In the genomic region with DNA sequence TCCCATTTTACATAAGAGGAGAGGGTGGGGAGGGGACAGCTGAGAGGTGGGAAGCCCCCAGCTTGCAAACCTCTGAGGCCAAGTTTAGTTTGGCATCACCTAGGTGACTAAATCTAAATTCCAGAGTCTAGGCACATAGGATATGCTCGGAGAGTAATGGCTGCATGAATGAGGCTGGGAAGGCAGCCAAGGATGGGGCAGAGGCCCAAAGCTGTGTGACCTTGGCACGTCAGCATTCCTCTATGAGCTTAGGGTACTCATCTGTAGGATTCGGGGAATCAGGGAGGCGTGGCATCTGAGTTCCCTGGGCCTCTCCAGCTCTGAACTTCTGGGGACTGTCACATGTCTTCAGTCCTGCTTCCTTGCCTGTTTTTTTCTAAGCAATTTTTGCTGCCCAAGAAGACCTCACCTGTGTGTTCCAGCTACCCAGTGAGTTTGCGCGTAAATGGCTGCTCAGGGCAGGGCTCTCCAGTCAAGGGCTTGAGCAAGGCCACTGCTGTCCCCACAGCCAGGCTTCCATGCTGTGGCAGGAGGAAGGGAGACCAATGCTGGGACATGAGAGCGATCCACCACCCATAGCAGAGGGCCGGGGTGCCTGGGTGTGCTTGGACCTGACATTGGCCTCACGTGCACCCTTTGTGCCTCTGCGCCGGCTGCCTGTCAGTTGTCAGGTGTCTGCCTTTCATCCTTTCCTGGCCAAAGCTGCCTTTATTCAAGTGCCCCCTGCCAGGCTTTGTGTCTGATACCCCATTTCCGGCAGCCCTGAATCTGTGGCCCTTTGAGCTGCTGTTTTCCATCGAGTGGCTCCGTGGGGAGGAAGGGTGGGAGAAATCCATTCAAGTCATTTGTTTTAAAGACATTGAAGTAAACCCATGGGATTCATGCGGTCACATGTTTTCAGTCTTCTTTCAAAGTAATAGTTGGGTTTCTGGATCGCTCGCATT, we compare ENCODE assay signal across 11 cellular contexts. TPM values are rescaled to one million over a fixed set of nuclear protein-coding genes. Genes with fewer than 3 reads are reported as not detected.
DNase-seq lines count a peak whose midpoint lies in the region; ATAC-seq and TF ChIP-seq lines count a peak whose summit lies in the region.
"Had no signal": no experiment of that assay in that cellular context is flagged by ENCODE, and none has a peak within 500 bp of the region (broad histone marks: within the 10 kb centered on the region; RNA-seq: fewer than 3 reads in every experiment).

No MANE protein-coding gene starts in this region.

- H3K27me3 ChIP-seq in Panc1 (ENCODE audit: control insufficient read depth, insufficient read depth, low read length) (no peaks in the 10 kb centered on the region), iPS-20b (ENCODE audit: insufficient read depth, low read length) (no peaks in the 10 kb centered on the region), subcutaneous abdominal adipose tissue (ENCODE audit: control insufficient read depth in 5 of 5, insufficient read depth in 4 of 5, low read length in 5 of 5) (peaks cover 0 to 14% (median 0%) of the 10 kb centered on the region in 5 donors)

- H3K9ac ChIP-seq in iPS-20b (ENCODE audit: low read depth, low read length) (peak overlapping the region; percentile 7; the same call in 1 of the 2 replicates), subcutaneous abdominal adipose tissue (ENCODE audit: low read length in 5 of 5) (peak overlapping the region in 1 of 5 donors; percentile 5)

- CTCF ChIA-PET in Panc1 (lab: Charles Lee): interaction anchor here (0.9 to 1.5 kb wide), 4 partner anchors 10 to 53 kb away, joined by 3 to 5 read pairs (median 4); no protein-coding TSS in a partner anchor

- peak; percentile 27 for DNase-seq in HK-2 (ENCODE audit: unreplicated experiment)
- no peak for DNase-seq in Panc1 (ENCODE audit: low read depth, low spot score)
- no peak for DNase-seq in activated CD8-positive, alpha-beta memory T cell treated with anti-CD3 and anti-CD28 coated beads for 24 hours
- no peak for DNase-seq in NCI-H1105 treated with DMSO at 0.1 percent for 48 hours (lab: John Stamatoyannopoulos, UW)
- DNase-seq in NCI-H510A (lab: John Stamatoyannopoulos, UW): no peak
- DNase-seq in NCI-H526 treated with DMSO at 0.1 percent for 48 hours (lab: John Stamatoyannopoulos, UW): no peak
- DNase-seq: activated CD4-positive, alpha-beta T cell treated with anti-CD3 and anti-CD28 coated beads, Interleukin-2, amount 10 ng/mL, durations not matched to agents 24 days and 14 days; GDM1; SHP77 treated with DMSO at 0.1 percent for 48 hours had no signal

- H3K36me3 ChIP-seq in Panc1 (ENCODE audit: control insufficient read depth, insufficient read depth, low read length) (no peaks in the 10 kb centered on the region), iPS-20b (ENCODE audit: insufficient read depth, low read depth, low read length) (no peaks in the 10 kb centered on the region), subcutaneous abdominal adipose tissue (ENCODE audit: control insufficient read depth in 5 of 5, insufficient read depth in 5 of 5, low read length in 5 of 5) (no peaks in the 10 kb centered on the region)

- TF ChIP-seq CTCF in Panc1 (IDR thresholded peaks at IDR 0.05): no peak

- no peak overlapping the region for H3K4me3 ChIP-seq in Panc1 (ENCODE audit: low read depth in 2 of 2, low read length in 2 of 2)
- H3K4me3 ChIP-seq in iPS-20b (ENCODE audit: low read length): no peak overlapping the region
- no peak overlapping the region for H3K4me3 ChIP-seq in subcutaneous abdominal adipose tissue (ENCODE audit: low read depth in 1 of 5, low read length in 5 of 5)

- 0 out of 2 replicates have a peak overlapping the region, but pooled peaks have one; percentile 7 for H3K27ac ChIP-seq in Panc1 (ENCODE audit: low read length)
- H3K27ac ChIP-seq in iPS-20b (ENCODE audit: low read length): no peak overlapping the region
- H3K27ac ChIP-seq in subcutaneous abdominal adipose tissue (ENCODE audit: low read depth, low read length): peak overlapping the region; percentile 84

- intact Hi-C loops in Panc1 (cut with micrococcal nuclease; ENCODE audit: unreplicated experiment): no loop called here

- H3K4me1 ChIP-seq in Panc1 (ENCODE audit: control insufficient read depth, insufficient read depth, low read length) (peaks cover 52% of the 10 kb centered on the region), iPS-20b (ENCODE audit: insufficient read depth, low read length) (peaks cover 23% of the 10 kb centered on the region; the same call in 1 of the 2 replicates), subcutaneous abdominal adipose tissue (ENCODE audit: control insufficient read depth in 5 of 5, insufficient read depth in 5 of 5, low read length in 5 of 5) (peaks cover 21 to 80% (median 69%) of the 10 kb centered on the region in 5 donors)

- ATAC-seq in Panc1: no peak

- POLR2A ChIA-PET in Panc1 (lab: Charles Lee): interaction anchor here (0.7 kb wide), 1 partner anchor 29 kb away, joined by 4 read pairs; no protein-coding TSS in a partner anchor

- H3K9me3 ChIP-seq in Panc1 (ENCODE audit: control insufficient read depth, insufficient read depth, low read depth, low read length): no peaks in the 10 kb centered on the region
- H3K9me3 ChIP-seq in iPS-20b (ENCODE audit: insufficient read depth, low read depth, low read length): no peaks in the 10 kb centered on the region
- H3K9me3 ChIP-seq in subcutaneous abdominal adipose tissue (ENCODE audit: control insufficient read depth in 5 of 5, low read length in 5 of 5): no peaks in the 10 kb centered on the region

- in situ Hi-C loops in Panc1 (cut with HindIII; ENCODE audit: low pct_unique_long_range_greater_than_20kb, low sequenced_read_pairs): no loop called here

- BruUV-seq in Panc1 (replicated peaks; lab: Mats Ljungman, UMichigan): no TSS peak

RNA-seq across cellular contexts. Expression of gene DAGLA, which starts 14.0 kb away (rescaled TPM):
- 6.4 TPM for total RNA-seq in Panc1 (2021; ENCODE audit: unreplicated experiment)
- 5.6 TPM for polyA plus RNA-seq in Panc1 (2012; ENCODE audit: insufficient read length)

RNA-seq across cellular contexts. Expression of gene MYRF, which starts 58.3 kb away (rescaled TPM):
- total RNA-seq in Panc1 (2021; ENCODE audit: unreplicated experiment): 2.8 TPM
- polyA plus RNA-seq in Panc1 (2012; ENCODE audit: insufficient read length): 3.7 TPM
